1 cellular context compared by ENCODE assay signal in the genomic region with DNA sequence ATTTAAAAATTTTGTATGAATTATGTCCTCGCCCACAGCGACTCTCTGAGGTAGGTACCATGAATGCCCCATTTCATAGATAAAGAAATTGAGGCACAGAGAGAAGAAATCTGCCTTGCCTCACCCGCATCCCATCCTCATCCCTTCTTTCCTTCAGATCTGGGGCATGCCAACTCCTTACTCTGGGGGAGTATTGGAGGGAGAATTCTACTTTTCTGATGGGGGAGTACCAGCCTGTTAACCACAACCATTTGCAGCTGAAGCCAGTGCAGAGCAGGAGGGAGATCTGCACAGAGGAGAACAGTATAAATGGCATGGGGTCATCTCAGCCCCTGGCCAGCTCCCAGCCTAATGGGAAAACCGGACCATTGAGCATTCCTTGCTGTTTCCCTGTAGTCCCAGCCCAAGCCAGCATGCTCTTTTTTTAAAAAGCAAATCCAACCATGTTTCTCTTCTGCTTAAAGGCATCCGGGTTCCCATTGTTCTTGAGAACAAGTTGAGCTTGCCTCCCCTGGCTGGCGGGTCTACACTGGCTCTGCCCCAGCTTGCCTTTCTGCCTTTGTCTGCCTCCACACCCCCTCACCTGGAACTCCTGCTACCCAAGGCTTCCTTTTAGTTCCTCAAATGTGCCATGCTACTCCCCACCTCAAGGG.
A peak's percentile ranks its signal among the peaks of the same experiment; 100 is the strongest.
TF ChIP-seq lines count a peak whose summit lies in the region.

No MANE protein-coding gene starts in this region.

TF ChIP-seq in HEK293, 187 proteins besides CTCF, POLR2A, EP300 and RAD21 (continued from another document):
- TF ChIP-seq PRDM10 (tag by site-specific recombination; IDR thresholded peaks at IDR 0.05): peak; percentile 92
